In the genomic region with DNA sequence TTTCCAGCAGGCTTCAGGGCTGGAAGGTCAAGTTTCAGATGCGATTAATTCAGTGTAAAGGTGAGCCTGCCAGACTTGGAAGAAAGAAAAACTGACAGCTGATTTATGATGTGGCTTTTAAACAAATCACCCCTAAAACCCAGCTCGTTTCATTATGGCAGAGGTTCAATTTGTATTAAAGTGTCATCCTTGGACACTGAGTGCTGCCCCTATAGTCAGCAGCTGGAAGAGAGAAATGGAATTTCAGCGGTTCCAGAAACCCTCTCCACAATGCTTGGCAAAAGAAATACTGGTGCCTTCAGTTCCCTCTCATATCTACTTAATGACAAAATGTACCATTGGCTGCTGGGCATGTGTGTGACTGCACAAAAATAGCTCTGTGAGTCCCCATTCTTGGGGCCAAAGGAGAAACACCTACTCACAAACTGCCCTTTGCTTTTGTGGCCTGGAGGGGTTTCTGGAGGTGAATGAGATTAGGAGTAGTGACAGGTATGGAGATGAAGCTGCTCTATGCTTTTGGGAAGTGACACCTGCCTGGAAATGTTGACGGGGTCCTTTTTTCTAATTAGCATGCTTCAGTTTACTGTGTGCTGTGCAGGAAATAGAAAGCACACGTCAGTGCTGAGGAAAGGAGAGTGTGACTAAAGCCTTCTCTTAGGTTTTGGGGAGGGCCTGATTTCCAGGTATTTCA, we compare ENCODE assay signal across 11 cellular contexts.
A peak's percentile ranks its signal among the peaks of the same experiment; 100 is the strongest.
DNase-seq lines count a peak whose midpoint lies in the region; ATAC-seq and TF ChIP-seq lines count a peak whose summit lies in the region.
"Had no signal": no experiment of that assay in that cellular context is flagged by ENCODE, and none has a peak within 500 bp of the region (broad histone marks: within the 10 kb centered on the region; RNA-seq: fewer than 3 reads in every experiment).

No MANE protein-coding gene starts in this region.

- H3K36me3 ChIP-seq in cardiac muscle cell (no peaks in the 10 kb centered on the region), tibial artery (no peaks in the 10 kb centered on the region), mesendoderm (ENCODE audit: control insufficient read depth, insufficient read depth, low read length) (no peaks in the 10 kb centered on the region)

- no peak overlapping the region for H3K9ac ChIP-seq in mesendoderm (ENCODE audit: low read length)

- no peaks in the 10 kb centered on the region for H3K79me2 ChIP-seq in mesendoderm (ENCODE audit: control insufficient read depth, insufficient read depth, low read length)

- no peak for DNase-seq in activated T-cell treated with anti-CD3 and anti-CD28 coated beads, Interleukin-2, amount 50 U/mL, for 24 hours
- DNase-seq in activated T-cell treated with anti-CD3 and anti-CD28 coated beads for 4 hours (no peak), cardiac muscle cell (ENCODE audit: low read depth in 1 of 2, low spot score in 1 of 2) (peak in 1 of 2 donors; percentile 27), tibial artery (no peak), mesendoderm (no peak)
- DNase-seq: cerebellar nuclear complex, foreskin melanocyte, NCI-H187 had no signal

- no peak overlapping the region for H3K23ac ChIP-seq in mesendoderm (ENCODE audit: low read length)

- H3K36me3 Mint-ChIP-seq in activated T-cell treated with anti-CD3 and anti-CD28 coated beads, Interleukin-2, amount 50 U/mL, for 24 hours (ENCODE audit: low read depth) = no peaks in the 10 kb centered on the region

- H3K18ac ChIP-seq in mesendoderm (ENCODE audit: low read length) = no peak overlapping the region

- no CpG with 5 or more reads among the region's 5 CpGs for WGBS in mesendoderm (ENCODE audit: extremely low coverage, insufficient coverage, low lambda C conversion rate)

- peak; percentile 37 for ATAC-seq in SK-N-SH treated with all-trans-retinoic acid at 6 μM for 48 hours
- no peak for ATAC-seq in GM21786 (IDR thresholded peaks at IDR 0.05; ENCODE audit: unreplicated experiment)
- no peak for ATAC-seq in GM18517 (IDR thresholded peaks at IDR 0.05; ENCODE audit: unreplicated experiment)

- intact Hi-C loops in tibial artery (cut with DNase I; ENCODE audit: low total_unique reads) = loop anchor here (5.0 to 10.0 kb wide), 2 partner anchors 50 to 153 kb away; partner anchors contain the start of gene NGF

- no peak overlapping the region for H3K56ac ChIP-seq in mesendoderm (ENCODE audit: low read length)

- H3K27ac Mint-ChIP-seq in activated T-cell treated with anti-CD3 and anti-CD28 coated beads, Interleukin-2, amount 50 U/mL, for 24 hours = peak overlapping the region; percentile 86

- H3K27ac ChIP-seq in cardiac muscle cell (peak overlapping the region; percentile 14), tibial artery (peak overlapping the region; percentile 80 to 83), mesendoderm (ENCODE audit: low read depth, low read length) (no peak overlapping the region)

- H3K27me3 Mint-ChIP-seq in activated T-cell treated with anti-CD3 and anti-CD28 coated beads, Interleukin-2, amount 50 U/mL, for 24 hours = peaks cover 2% of the 10 kb centered on the region

- H3K4me2 ChIP-seq in mesendoderm (ENCODE audit: low read length) = no peak overlapping the region

- TF ChIP-seq CTCF in cardiac muscle cell (IDR thresholded peaks at IDR 0.05; ENCODE audit: low read depth, low read length) = no peak
- peak in 1 of 2 experiments; percentile 21 for TF ChIP-seq CTCF in tibial artery (IDR thresholded peaks at IDR 0.05)

- no peak overlapping the region for H2BK5ac ChIP-seq in mesendoderm (ENCODE audit: low read length)

- no peak overlapping the region for H2BK120ac ChIP-seq in mesendoderm (ENCODE audit: low read depth, low read length)

- H3K4me3 ChIP-seq in cardiac muscle cell = no peak overlapping the region
- H3K4me3 ChIP-seq in tibial artery = peak overlapping the region; percentile 27 to 32
- H3K4me3 ChIP-seq in mesendoderm (ENCODE audit: low read length) = no peak overlapping the region

- H2BK15ac ChIP-seq in mesendoderm (replicated peaks; ENCODE audit: low read depth) = no peak overlapping the region

- no peaks in the 10 kb centered on the region for H3K27me3 ChIP-seq in cardiac muscle cell
- no peaks in the 10 kb centered on the region for H3K27me3 ChIP-seq in tibial artery
- no peaks in the 10 kb centered on the region for H3K27me3 ChIP-seq in mesendoderm (ENCODE audit: insufficient read depth, low read length, poor library complexity)

- H3K4me3 Mint-ChIP-seq in activated T-cell treated with anti-CD3 and anti-CD28 coated beads, Interleukin-2, amount 50 U/mL, for 24 hours = no peak overlapping the region

- H3K79me1 ChIP-seq in mesendoderm (ENCODE audit: low read length) = no peaks in the 10 kb centered on the region

- H3K4me1 Mint-ChIP-seq in activated T-cell treated with anti-CD3 and anti-CD28 coated beads, Interleukin-2, amount 50 U/mL, for 24 hours (ENCODE audit: low read depth) = peaks cover 16% of the 10 kb centered on the region

- H3K9me3 ChIP-seq in cardiac muscle cell (ENCODE audit: low read depth) = no peaks in the 10 kb centered on the region
- H3K9me3 ChIP-seq in tibial artery = no peaks in the 10 kb centered on the region

- no peaks in the 10 kb centered on the region for H3K9me3 Mint-ChIP-seq in activated T-cell treated with anti-CD3 and anti-CD28 coated beads, Interleukin-2, amount 50 U/mL, for 24 hours

- H4K8ac ChIP-seq in mesendoderm (ENCODE audit: low read depth, low read length) = no peak overlapping the region

- no peak overlapping the region for H4K5ac ChIP-seq in mesendoderm (ENCODE audit: low read length)

- no peak overlapping the region for H2AK5ac ChIP-seq in mesendoderm (ENCODE audit: low read length)

- H3K4me1 ChIP-seq in cardiac muscle cell (ENCODE audit: low read depth) (peaks cover 19% of the 10 kb centered on the region), tibial artery (peaks cover 0 to 46% (median 32%) of the 10 kb centered on the region in 4 donors), mesendoderm (ENCODE audit: control insufficient read depth, low read depth, low read length) (no peaks in the 10 kb centered on the region)

- H3K4ac ChIP-seq in mesendoderm (ENCODE audit: low read depth, low read length) = no peak overlapping the region

TF ChIP-seq in SK-N-SH treated with all-trans-retinoic acid at 6 μM for 48 hours, 23 proteins besides CTCF, POLR2A, EP300 and RAD21 (continues in another document):
- TF ChIP-seq, protein P1, sequence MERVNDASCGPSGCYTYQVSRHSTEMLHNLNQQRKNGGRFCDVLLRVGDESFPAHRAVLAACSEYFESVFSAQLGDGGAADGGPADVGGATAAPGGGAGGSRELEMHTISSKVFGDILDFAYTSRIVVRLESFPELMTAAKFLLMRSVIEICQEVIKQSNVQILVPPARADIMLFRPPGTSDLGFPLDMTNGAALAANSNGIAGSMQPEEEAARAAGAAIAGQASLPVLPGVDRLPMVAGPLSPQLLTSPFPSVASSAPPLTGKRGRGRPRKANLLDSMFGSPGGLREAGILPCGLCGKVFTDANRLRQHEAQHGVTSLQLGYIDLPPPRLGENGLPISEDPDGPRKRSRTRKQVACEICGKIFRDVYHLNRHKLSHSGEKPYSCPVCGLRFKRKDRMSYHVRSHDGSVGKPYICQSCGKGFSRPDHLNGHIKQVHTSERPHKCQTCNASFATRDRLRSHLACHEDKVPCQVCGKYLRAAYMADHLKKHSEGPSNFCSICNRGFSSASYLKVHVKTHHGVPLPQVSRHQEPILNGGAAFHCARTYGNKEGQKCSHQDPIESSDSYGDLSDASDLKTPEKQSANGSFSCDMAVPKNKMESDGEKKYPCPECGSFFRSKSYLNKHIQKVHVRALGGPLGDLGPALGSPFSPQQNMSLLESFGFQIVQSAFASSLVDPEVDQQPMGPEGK (CRISPR knock-in tag; IDR thresholded peaks at IDR 0.05; ENCODE audit: borderline replicate concordance) = no peak
- TF ChIP-seq ZNF565 (CRISPR knock-in tag; conservative IDR thresholded peaks at IDR 0.05; ENCODE audit: low read depth) (no peak), SNAI2 (CRISPR knock-in tag; IDR thresholded peaks at IDR 0.05) (no peak), PPARA (CRISPR knock-in tag; IDR thresholded peaks at IDR 0.05; ENCODE audit: borderline replicate concordance) (no peak), ZNF8 (CRISPR knock-in tag; IDR thresholded peaks at IDR 0.05) (no peak), ZC3H10 (CRISPR knock-in tag; IDR thresholded peaks at IDR 0.05) (no peak), GLIS3 (CRISPR knock-in tag; IDR thresholded peaks at IDR 0.05) (no peak)
- TF ChIP-seq, protein P2, sequence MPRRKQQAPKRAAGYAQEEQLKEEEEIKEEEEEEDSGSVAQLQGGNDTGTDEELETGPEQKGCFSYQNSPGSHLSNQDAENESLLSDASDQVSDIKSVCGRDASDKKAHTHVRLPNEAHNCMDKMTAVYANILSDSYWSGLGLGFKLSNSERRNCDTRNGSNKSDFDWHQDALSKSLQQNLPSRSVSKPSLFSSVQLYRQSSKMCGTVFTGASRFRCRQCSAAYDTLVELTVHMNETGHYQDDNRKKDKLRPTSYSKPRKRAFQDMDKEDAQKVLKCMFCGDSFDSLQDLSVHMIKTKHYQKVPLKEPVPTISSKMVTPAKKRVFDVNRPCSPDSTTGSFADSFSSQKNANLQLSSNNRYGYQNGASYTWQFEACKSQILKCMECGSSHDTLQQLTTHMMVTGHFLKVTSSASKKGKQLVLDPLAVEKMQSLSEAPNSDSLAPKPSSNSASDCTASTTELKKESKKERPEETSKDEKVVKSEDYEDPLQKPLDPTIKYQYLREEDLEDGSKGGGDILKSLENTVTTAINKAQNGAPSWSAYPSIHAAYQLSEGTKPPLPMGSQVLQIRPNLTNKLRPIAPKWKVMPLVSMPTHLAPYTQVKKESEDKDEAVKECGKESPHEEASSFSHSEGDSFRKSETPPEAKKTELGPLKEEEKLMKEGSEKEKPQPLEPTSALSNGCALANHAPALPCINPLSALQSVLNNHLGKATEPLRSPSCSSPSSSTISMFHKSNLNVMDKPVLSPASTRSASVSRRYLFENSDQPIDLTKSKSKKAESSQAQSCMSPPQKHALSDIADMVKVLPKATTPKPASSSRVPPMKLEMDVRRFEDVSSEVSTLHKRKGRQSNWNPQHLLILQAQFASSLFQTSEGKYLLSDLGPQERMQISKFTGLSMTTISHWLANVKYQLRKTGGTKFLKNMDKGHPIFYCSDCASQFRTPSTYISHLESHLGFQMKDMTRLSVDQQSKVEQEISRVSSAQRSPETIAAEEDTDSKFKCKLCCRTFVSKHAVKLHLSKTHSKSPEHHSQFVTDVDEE (CRISPR knock-in tag; IDR thresholded peaks at IDR 0.05) = no peak
- TF ChIP-seq, protein P3, sequence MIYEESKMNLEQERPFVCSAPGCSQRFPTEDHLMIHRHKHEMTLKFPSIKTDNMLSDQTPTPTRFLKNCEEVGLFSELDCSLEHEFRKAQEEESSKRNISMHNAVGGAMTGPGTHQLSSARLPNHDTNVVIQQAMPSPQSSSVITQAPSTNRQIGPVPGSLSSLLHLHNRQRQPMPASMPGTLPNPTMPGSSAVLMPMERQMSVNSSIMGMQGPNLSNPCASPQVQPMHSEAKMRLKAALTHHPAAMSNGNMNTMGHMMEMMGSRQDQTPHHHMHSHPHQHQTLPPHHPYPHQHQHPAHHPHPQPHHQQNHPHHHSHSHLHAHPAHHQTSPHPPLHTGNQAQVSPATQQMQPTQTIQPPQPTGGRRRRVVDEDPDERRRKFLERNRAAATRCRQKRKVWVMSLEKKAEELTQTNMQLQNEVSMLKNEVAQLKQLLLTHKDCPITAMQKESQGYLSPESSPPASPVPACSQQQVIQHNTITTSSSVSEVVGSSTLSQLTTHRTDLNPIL (CRISPR knock-in tag; IDR thresholded peaks at IDR 0.05; ENCODE audit: low read depth) = no peak

Comparison
In these comparisons a context has a peak if more than half of its experiments do, and no peak if none do; other contexts are left out.
1. H3K4me3 ChIP-seq: peak in tibial artery (2 of 2); none in cardiac muscle cell (single experiment) and mesendoderm (single experiment).